ENCODE assay signal across 15 cellular contexts in the genomic region with DNA sequence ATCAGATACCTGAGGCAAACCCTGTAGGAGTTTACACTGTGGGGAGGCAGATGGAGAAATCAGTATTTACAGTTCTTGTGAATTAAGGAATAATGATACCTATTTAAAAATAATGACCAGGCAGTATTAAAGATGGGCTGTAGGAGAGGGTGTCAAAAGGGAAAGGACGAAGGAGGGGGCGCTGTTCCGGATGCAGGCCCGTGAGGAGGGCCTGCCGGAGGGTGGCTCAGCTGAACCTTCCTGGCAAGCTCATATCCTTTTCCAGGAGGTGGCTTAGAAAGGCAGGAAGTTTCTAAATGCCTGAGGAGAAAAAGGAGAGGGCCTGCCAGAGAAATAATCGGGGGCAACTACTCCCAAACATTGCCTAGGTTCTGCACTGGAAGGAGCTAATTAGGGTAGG. TPM values are rescaled to one million over a fixed set of nuclear protein-coding genes. Genes with fewer than 3 reads are reported as not detected.
DNase-seq lines count a peak whose midpoint lies in the region; ATAC-seq and TF ChIP-seq lines count a peak whose summit lies in the region.
"Had no signal": no experiment of that assay in that cellular context is flagged by ENCODE, and none has a peak within 500 bp of the region (broad histone marks: within the 10 kb centered on the region; RNA-seq: fewer than 3 reads in every experiment).

No MANE protein-coding gene starts in this region.

- no peaks in the 10 kb centered on the region for H3K79me2 ChIP-seq in Karpas-422 (ENCODE audit: low read length)

- H3K9me3 ChIP-seq in cardiac muscle cell (ENCODE audit: low read depth): no peaks in the 10 kb centered on the region
- no peaks in the 10 kb centered on the region for H3K9me3 ChIP-seq in esophagus squamous epithelium
- H3K9me3 ChIP-seq in mesenchymal stem cell (ENCODE audit: control insufficient read depth, low read length): no peaks in the 10 kb centered on the region
- no peaks in the 10 kb centered on the region for H3K9me3 ChIP-seq in upper lobe of left lung
- H3K9me3 ChIP-seq in Karpas-422 (ENCODE audit: low read length): no peaks in the 10 kb centered on the region
- H3K9me3 ChIP-seq: colonic mucosa had no signal

- H2BK15ac ChIP-seq in mesenchymal stem cell (ENCODE audit: low read depth, poor library complexity, severe bottlenecking): no peak overlapping the region

- H2AFZ ChIP-seq in mesenchymal stem cell (ENCODE audit: low read depth, low read length) (no peak overlapping the region), Karpas-422 (ENCODE audit: low read length) (no peak overlapping the region)

- H3K36me3 ChIP-seq in cardiac muscle cell (no peaks in the 10 kb centered on the region), esophagus squamous epithelium (peaks cover 0 to 4% (median 0%) of the 10 kb centered on the region in 3 donors), mesenchymal stem cell (ENCODE audit: control insufficient read depth in 1 of 2, insufficient read depth in 2 of 2, low read depth in 1 of 2, low read length in 2 of 2) (peaks cover 0 to 9% of the 10 kb centered on the region in 2 experiments), upper lobe of left lung (peaks cover 0 to 4% (median 0%) of the 10 kb centered on the region in 4 donors), Karpas-422 (ENCODE audit: insufficient read depth, low read length) (no peaks in the 10 kb centered on the region)
- H3K36me3 ChIP-seq: colonic mucosa had no signal

- H3K79me1 ChIP-seq in mesenchymal stem cell (replicated peaks; ENCODE audit: low read length, poor library complexity, severe bottlenecking): peaks cover 12% of the 10 kb centered on the region

- ATAC-seq in Right ventricle myocardium superior (ENCODE audit: poor library complexity): no peak
- ATAC-seq in upper lobe of left lung (ENCODE audit: low FRiP score in 2 of 2): no peak
- no peak for ATAC-seq in HG03108 (IDR thresholded peaks at IDR 0.05; ENCODE audit: unreplicated experiment)
- ATAC-seq: activated CD8-positive, alpha-beta T cell treated with anti-CD3 and anti-CD28 coated beads for 36 hours had no signal

- H3K18ac ChIP-seq in mesenchymal stem cell (ENCODE audit: low read depth in 1 of 2, low read length in 2 of 2): no peak overlapping the region

- H4K20me1 ChIP-seq in Karpas-422 (ENCODE audit: insufficient read depth, low read depth, low read length): 0 out of 2 replicates have a peak, but pooled peaks cover 3% of the 10 kb centered on the region

- H3K4me3 ChIP-seq in cardiac muscle cell (no peak overlapping the region), esophagus squamous epithelium (no peak overlapping the region), mesenchymal stem cell (ENCODE audit: insufficient read depth in 1 of 2, low read depth in 1 of 2, low read length in 2 of 2) (no peak overlapping the region), upper lobe of left lung (no peak overlapping the region), Karpas-422 (ENCODE audit: low read length) (no peak overlapping the region)
- H3K4me3 ChIP-seq: colonic mucosa had no signal

- TF ChIP-seq CTCF in cardiac muscle cell (IDR thresholded peaks at IDR 0.05; ENCODE audit: low read depth, low read length) (peak; percentile 39), esophagus squamous epithelium (IDR thresholded peaks at IDR 0.05) (peak in 1 of 6 experiments; percentile 13), upper lobe of left lung (IDR thresholded peaks at IDR 0.05) (no peak)

- H2AK5ac ChIP-seq in mesenchymal stem cell (ENCODE audit: low read length, severe bottlenecking): peak overlapping the region; percentile 6

- peak overlapping the region; percentile 51 for H4K8ac ChIP-seq in mesenchymal stem cell (ENCODE audit: low read length)

- H2BK12ac ChIP-seq in mesenchymal stem cell (ENCODE audit: low read length in 2 of 2): no peak overlapping the region

- no peaks in the 10 kb centered on the region for H3K27me3 ChIP-seq in cardiac muscle cell
- H3K27me3 ChIP-seq in esophagus squamous epithelium: no peaks in the 10 kb centered on the region
- no peaks in the 10 kb centered on the region for H3K27me3 ChIP-seq in mesenchymal stem cell (ENCODE audit: control insufficient read depth in 1 of 2, insufficient read depth in 1 of 2, low read length in 2 of 2)
- H3K27me3 ChIP-seq in upper lobe of left lung: no peaks in the 10 kb centered on the region
- H3K27me3 ChIP-seq in Karpas-422 (ENCODE audit: low read length): no peaks in the 10 kb centered on the region
- H3K27me3 ChIP-seq: colonic mucosa had no signal

- H3K14ac ChIP-seq in mesenchymal stem cell (ENCODE audit: low read length in 2 of 2): no peak overlapping the region

- 31 to 40% methylated on average over 6 of the region's 6 CpGs for WGBS in esophagus squamous epithelium, 2 donors
- 57% methylated on average over 6 of the region's 6 CpGs for WGBS in mesenchymal stem cell
- WGBS in upper lobe of left lung, 2 donors: 62 to 63% methylated on average over 6 of the region's 6 CpGs

- H3K4me2 ChIP-seq in mesenchymal stem cell (ENCODE audit: low read length, poor library complexity, severe bottlenecking): no peak overlapping the region
- H3K4me2 ChIP-seq in Karpas-422 (ENCODE audit: low read depth, low read length, poor library complexity, severe bottlenecking): no peak overlapping the region

- H3K27ac ChIP-seq in cardiac muscle cell: no peak overlapping the region
- H3K27ac ChIP-seq in esophagus squamous epithelium: peak overlapping the region in 3 of 4 donors; percentile 37 to 49 (median 40)
- no peak overlapping the region for H3K27ac ChIP-seq in mesenchymal stem cell (ENCODE audit: low read length, poor library complexity, severe bottlenecking)
- peak overlapping the region; percentile 9 to 49 (median 26) for H3K27ac ChIP-seq in upper lobe of left lung
- no peak overlapping the region for H3K27ac ChIP-seq in Karpas-422 (ENCODE audit: low read length)
- H3K27ac ChIP-seq: colonic mucosa, RWPE1 had no signal

- no peak overlapping the region for H2BK5ac ChIP-seq in mesenchymal stem cell (ENCODE audit: low read depth, low read length, poor library complexity, severe bottlenecking)

- H3K4me1 ChIP-seq in cardiac muscle cell (ENCODE audit: low read depth) (peaks cover 19% of the 10 kb centered on the region), esophagus squamous epithelium (peaks cover 2 to 84% (median 55%) of the 10 kb centered on the region in 3 donors), mesenchymal stem cell (ENCODE audit: control insufficient read depth, insufficient read depth, low read depth, low read length) (peaks cover 15% of the 10 kb centered on the region), upper lobe of left lung (peaks cover 38 to 52% (median 48%) of the 10 kb centered on the region in 4 donors), Karpas-422 (ENCODE audit: low read length) (no peaks in the 10 kb centered on the region)
- H3K4me1 ChIP-seq: colonic mucosa had no signal

- peak in 1 of 2 donors; percentile 60 for DNase-seq in cardiac muscle cell (ENCODE audit: low read depth in 1 of 2, low spot score in 1 of 2)
- DNase-seq in Right ventricle myocardium superior: no peak
- no peak for DNase-seq in esophagus squamous epithelium (lab: John Stamatoyannopoulos, UW)
- DNase-seq in mesenchymal stem cell: no peak
- peak in 1 of 2 donors; percentile 24 for DNase-seq in upper lobe of left lung
- no peak for DNase-seq in NCI-H2081 treated with DMSO at 0.1 percent for 48 hours (lab: John Stamatoyannopoulos, UW)
- no peak for DNase-seq in Karpas-422
- DNase-seq: activated CD8-positive, alpha-beta T cell treated with anti-CD3 and anti-CD28 coated beads for 36 hours; activated naive CD4-positive, alpha-beta T cell; colonic mucosa; NCI-H526; stimulated activated CD4-positive, alpha-beta T cell treated with anti-CD3 and anti-CD28 coated beads, Interleukin-15, amount 100 ng/mL, for 24 hours; T-helper 9 cell had no signal

- H3K23ac ChIP-seq in mesenchymal stem cell (ENCODE audit: low read length in 2 of 2): no peak overlapping the region

- no peak overlapping the region for H2BK120ac ChIP-seq in mesenchymal stem cell (ENCODE audit: low read depth, low read length)

- TF ChIP-seq POLR2A in esophagus squamous epithelium (IDR thresholded peaks at IDR 0.05) (no peak), upper lobe of left lung (IDR thresholded peaks at IDR 0.05) (no peak)

- no peak for TF ChIP-seq EP300 in upper lobe of left lung (IDR thresholded peaks at IDR 0.05)

- intact Hi-C loops in Right ventricle myocardium superior (cut with DNase I) (no loop called here), esophagus squamous epithelium (cut with DNase I) (no loop called here)

- no peak overlapping the region for H3K4ac ChIP-seq in mesenchymal stem cell (ENCODE audit: low read depth in 1 of 2, low read length in 2 of 2)

- H3K9ac ChIP-seq in mesenchymal stem cell (ENCODE audit: low read length) (no peak overlapping the region), Karpas-422 (ENCODE audit: low read length) (no peak overlapping the region)

- no peaks in the 10 kb centered on the region for H3K9me2 ChIP-seq in Karpas-422 (replicated peaks; ENCODE audit: insufficient read depth, low read length)

- no peak overlapping the region for H4K91ac ChIP-seq in mesenchymal stem cell (ENCODE audit: low read length)

RNA-seq across cellular contexts. Expression of a gene that starts 46.6 kb away (rescaled TPM):
- total RNA-seq in cardiac muscle cell: 16.9 and 27.8 TPM in 2 replicates
- 15.2 and 31.2 TPM in 2 replicates for polyA plus RNA-seq in cardiac muscle cell
- total RNA-seq in Right ventricle myocardium superior: 69.3 TPM
- total RNA-seq in esophagus squamous epithelium: 10 to 100 TPM; 18.3 to 58.7 (median 29.7) TPM
- 41.7 TPM for polyA plus RNA-seq in mesenchymal stem cell (2013, experiment 1 of 2)
- polyA plus RNA-seq in mesenchymal stem cell (2013, experiment 2 of 2): 43.8 TPM
- total RNA-seq in upper lobe of left lung: 10 to 100 TPM; 40.9 to 78.4 (median 51.3) TPM
- total RNA-seq in Karpas-422 (2014; rRNA removed; shearing (Covaris generic); ENCODE audit: low replicate concordance): 4.4 and 8.5 TPM in 2 replicates

Comparison
In these comparisons a context has a peak if more than half of its experiments do, and no peak if none do; other contexts are left out.
1. H3K27ac ChIP-seq: peak in esophagus squamous epithelium (3 of 4) and upper lobe of left lung (4 of 4); none in cardiac muscle cell (single experiment), mesenchymal stem cell (single experiment) and Karpas-422 (single experiment).